In the genomic region with DNA sequence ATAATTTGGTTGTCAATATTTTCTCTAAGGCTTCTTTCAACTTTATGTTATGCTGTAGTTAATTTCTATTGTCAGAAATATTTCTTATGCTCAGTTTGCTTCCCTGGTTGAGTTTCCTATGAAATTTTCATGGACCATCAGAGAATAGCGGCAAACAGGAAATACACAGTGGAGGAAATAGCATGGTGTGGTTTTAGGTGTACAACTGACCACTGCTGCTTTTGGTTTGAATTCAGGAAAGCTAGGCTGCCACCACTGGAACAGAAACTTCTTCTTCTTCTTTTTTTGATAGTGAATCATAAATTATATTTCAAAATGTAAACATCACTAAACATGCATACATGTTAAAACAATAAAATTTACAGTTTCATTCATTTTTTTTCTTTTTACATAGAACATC, we compare ENCODE assay signal across 1 cellular context.
TF ChIP-seq lines count a peak whose summit lies in the region.

No MANE protein-coding gene starts in this region.

TF ChIP-seq in A549, 52 proteins besides CTCF, POLR2A, EP300 and RAD21 (continued from another document):
- no peak for TF ChIP-seq ZSCAN20 (CRISPR knock-in tag; IDR thresholded peaks at IDR 0.05)
- TF ChIP-seq ZC3H11A (IDR thresholded peaks at IDR 0.05), result no peak
- no peak for TF ChIP-seq POLR2AphosphoS2 (conservative IDR thresholded peaks at IDR 0.05; ENCODE audit: low read length)
- TF ChIP-seq, protein P1, sequence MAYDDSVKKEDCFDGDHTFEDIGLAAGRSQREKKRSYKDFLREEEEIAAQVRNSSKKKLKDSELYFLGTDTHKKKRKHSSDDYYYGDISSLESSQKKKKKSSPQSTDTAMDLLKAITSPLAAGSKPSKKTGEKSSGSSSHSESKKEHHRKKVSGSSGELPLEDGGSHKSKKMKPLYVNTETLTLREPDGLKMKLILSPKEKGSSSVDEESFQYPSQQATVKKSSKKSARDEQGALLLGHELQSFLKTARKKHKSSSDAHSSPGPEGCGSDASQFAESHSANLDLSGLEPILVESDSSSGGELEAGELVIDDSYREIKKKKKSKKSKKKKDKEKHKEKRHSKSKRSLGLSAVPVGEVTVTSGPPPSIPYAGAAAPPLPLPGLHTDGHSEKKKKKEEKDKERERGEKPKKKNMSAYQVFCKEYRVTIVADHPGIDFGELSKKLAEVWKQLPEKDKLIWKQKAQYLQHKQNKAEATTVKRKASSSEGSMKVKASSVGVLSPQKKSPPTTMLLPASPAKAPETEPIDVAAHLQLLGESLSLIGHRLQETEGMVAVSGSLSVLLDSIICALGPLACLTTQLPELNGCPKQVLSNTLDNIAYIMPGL (CRISPR knock-in tag; IDR thresholded peaks at IDR 0.05; ENCODE audit: borderline replicate concordance), result no peak
- TF ChIP-seq SMC3 (IDR thresholded peaks at IDR 0.05), result no peak
- no peak for TF ChIP-seq ZNF302 (CRISPR knock-in tag; IDR thresholded peaks at IDR 0.05)
- no peak for TF ChIP-seq EHMT2 (IDR thresholded peaks at IDR 0.05; ENCODE audit: low read depth)
